1 cellular context compared by ENCODE assay signal in the genomic region with DNA sequence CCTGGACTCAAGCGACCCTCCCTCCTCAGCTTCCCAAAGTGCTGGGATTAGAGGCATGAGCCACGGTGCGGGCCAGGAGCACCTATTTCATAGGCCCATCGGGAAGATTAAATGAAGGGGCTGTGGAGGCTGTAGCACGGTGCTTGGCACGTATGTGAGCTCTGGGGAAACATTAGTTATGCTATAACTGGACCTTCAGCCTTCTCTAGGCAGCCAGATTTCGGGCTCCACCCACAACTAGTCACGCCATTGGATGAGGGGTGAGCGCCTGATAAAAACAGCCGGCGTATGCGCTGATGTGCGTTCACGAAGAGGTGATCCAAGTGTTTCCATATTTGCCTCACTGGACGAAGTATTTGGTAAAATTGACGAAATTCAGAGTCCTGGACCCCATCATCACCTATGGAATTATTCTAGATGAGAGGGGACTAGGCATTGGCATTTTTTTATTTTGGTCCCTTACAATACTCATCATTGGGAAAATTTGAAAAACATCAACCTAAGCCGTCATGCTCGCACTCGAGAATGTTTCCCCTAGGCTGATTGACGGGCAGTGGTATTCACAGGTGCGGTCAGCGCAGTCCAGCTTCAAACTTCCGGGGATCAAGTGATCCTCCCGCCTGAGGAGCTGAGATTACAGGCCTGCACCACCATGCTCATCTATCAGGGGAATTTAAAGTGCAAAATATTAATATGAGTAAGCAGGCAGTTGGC.
TF ChIP-seq lines count a peak whose summit lies in the region.

No MANE protein-coding gene starts in this region.

TF ChIP-seq in WTC11, 78 proteins besides CTCF, POLR2A, EP300 and RAD21 (continued from another document):
- TF ChIP-seq, protein P1, sequence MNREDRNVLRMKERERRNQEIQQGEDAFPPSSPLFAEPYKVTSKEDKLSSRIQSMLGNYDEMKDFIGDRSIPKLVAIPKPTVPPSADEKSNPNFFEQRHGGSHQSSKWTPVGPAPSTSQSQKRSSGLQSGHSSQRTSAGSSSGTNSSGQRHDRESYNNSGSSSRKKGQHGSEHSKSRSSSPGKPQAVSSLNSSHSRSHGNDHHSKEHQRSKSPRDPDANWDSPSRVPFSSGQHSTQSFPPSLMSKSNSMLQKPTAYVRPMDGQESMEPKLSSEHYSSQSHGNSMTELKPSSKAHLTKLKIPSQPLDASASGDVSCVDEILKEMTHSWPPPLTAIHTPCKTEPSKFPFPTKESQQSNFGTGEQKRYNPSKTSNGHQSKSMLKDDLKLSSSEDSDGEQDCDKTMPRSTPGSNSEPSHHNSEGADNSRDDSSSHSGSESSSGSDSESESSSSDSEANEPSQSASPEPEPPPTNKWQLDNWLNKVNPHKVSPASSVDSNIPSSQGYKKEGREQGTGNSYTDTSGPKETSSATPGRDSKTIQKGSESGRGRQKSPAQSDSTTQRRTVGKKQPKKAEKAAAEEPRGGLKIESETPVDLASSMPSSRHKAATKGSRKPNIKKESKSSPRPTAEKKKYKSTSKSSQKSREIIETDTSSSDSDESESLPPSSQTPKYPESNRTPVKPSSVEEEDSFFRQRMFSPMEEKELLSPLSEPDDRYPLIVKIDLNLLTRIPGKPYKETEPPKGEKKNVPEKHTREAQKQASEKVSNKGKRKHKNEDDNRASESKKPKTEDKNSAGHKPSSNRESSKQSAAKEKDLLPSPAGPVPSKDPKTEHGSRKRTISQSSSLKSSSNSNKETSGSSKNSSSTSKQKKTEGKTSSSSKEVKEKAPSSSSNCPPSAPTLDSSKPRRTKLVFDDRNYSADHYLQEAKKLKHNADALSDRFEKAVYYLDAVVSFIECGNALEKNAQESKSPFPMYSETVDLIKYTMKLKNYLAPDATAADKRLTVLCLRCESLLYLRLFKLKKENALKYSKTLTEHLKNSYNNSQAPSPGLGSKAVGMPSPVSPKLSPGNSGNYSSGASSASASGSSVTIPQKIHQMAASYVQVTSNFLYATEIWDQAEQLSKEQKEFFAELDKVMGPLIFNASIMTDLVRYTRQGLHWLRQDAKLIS (CRISPR knock-in tag; IDR thresholded peaks at IDR 0.05; ENCODE audit: borderline replicate concordance), result no peak
- TF ChIP-seq GABPB1 (CRISPR knock-in tag; IDR thresholded peaks at IDR 0.05) (no peak), RELA (CRISPR knock-in tag; IDR thresholded peaks at IDR 0.05; ENCODE audit: borderline replicate concordance) (no peak), SOX15 (CRISPR knock-in tag; IDR thresholded peaks at IDR 0.05) (no peak), MYBL2 (CRISPR knock-in tag; IDR thresholded peaks at IDR 0.05) (no peak)
- TF ChIP-seq, protein P2, sequence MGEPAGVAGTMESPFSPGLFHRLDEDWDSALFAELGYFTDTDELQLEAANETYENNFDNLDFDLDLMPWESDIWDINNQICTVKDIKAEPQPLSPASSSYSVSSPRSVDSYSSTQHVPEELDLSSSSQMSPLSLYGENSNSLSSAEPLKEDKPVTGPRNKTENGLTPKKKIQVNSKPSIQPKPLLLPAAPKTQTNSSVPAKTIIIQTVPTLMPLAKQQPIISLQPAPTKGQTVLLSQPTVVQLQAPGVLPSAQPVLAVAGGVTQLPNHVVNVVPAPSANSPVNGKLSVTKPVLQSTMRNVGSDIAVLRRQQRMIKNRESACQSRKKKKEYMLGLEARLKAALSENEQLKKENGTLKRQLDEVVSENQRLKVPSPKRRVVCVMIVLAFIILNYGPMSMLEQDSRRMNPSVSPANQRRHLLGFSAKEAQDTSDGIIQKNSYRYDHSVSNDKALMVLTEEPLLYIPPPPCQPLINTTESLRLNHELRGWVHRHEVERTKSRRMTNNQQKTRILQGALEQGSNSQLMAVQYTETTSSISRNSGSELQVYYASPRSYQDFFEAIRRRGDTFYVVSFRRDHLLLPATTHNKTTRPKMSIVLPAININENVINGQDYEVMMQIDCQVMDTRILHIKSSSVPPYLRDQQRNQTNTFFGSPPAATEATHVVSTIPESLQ (CRISPR knock-in tag; IDR thresholded peaks at IDR 0.05), result no peak
- TF ChIP-seq, protein P3, sequence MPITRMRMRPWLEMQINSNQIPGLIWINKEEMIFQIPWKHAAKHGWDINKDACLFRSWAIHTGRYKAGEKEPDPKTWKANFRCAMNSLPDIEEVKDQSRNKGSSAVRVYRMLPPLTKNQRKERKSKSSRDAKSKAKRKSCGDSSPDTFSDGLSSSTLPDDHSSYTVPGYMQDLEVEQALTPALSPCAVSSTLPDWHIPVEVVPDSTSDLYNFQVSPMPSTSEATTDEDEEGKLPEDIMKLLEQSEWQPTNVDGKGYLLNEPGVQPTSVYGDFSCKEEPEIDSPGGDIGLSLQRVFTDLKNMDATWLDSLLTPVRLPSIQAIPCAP (CRISPR knock-in tag; IDR thresholded peaks at IDR 0.05), result no peak
- TF ChIP-seq, protein P4, sequence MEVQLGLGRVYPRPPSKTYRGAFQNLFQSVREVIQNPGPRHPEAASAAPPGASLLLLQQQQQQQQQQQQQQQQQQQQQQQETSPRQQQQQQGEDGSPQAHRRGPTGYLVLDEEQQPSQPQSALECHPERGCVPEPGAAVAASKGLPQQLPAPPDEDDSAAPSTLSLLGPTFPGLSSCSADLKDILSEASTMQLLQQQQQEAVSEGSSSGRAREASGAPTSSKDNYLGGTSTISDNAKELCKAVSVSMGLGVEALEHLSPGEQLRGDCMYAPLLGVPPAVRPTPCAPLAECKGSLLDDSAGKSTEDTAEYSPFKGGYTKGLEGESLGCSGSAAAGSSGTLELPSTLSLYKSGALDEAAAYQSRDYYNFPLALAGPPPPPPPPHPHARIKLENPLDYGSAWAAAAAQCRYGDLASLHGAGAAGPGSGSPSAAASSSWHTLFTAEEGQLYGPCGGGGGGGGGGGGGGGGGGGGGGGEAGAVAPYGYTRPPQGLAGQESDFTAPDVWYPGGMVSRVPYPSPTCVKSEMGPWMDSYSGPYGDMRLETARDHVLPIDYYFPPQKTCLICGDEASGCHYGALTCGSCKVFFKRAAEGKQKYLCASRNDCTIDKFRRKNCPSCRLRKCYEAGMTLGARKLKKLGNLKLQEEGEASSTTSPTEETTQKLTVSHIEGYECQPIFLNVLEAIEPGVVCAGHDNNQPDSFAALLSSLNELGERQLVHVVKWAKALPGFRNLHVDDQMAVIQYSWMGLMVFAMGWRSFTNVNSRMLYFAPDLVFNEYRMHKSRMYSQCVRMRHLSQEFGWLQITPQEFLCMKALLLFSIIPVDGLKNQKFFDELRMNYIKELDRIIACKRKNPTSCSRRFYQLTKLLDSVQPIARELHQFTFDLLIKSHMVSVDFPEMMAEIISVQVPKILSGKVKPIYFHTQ (CRISPR knock-in tag; IDR thresholded peaks at IDR 0.05), result no peak
- TF ChIP-seq, protein P5, sequence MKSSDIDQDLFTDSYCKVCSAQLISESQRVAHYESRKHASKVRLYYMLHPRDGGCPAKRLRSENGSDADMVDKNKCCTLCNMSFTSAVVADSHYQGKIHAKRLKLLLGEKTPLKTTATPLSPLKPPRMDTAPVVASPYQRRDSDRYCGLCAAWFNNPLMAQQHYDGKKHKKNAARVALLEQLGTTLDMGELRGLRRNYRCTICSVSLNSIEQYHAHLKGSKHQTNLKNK (CRISPR knock-in tag; IDR thresholded peaks at IDR 0.05), result no peak
